ENCODE assay signal across 15 cellular contexts in the genomic region with DNA sequence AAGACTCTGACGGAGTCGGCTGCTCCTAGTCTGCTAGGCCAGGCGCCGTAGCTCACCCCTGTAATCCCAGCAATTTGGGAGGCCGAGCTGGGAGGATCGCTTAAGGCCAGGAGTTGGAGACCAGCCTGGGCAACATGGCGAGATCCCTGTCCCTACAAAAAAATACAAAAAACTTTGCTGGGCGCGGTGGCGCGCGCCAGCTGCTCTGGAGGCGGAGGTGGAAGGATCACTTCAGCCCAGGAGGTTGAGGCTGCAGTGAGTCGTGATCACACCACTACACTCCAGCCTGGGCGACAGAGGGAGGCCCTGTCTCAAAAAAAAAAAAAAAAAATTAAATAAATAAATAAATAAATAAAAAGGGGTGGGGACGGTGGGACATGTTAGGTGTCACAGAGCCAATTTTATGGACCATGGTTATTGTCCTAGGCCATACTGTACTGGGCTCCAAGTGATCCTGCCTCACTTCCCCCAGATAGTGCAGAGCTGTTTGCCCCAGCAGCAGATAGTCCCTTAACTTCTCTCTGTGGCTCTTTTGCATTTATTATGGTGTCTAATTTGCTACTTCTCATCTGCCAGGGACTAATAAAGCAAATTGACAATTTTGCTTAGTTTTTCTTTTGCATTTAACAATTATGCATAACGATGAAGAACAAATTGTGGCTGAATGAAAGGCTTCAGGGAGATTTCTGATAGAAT. TPM values are rescaled to one million over a fixed set of nuclear protein-coding genes. Genes with fewer than 3 reads are reported as not detected.
"Had no signal": no experiment of that assay in that cellular context is flagged by ENCODE, and none has a peak within 500 bp of the region (broad histone marks: within the 10 kb centered on the region; RNA-seq: fewer than 3 reads in every experiment).

No MANE protein-coding gene starts in this region.

- ATAC-seq: activated CD4-positive, alpha-beta T cell treated with anti-CD3 and anti-CD28 coated beads for 36 hours; effector memory CD8-positive, alpha-beta T cell; natural killer cell; sciatic nerve had no signal

- H3K4me3 ChIP-seq: lower lobe of right lung had no signal

- DNase-seq: activated CD4-positive, alpha-beta memory T cell treated with anti-CD3 and anti-CD28 coated beads, Interleukin-2, amount 10 ng/mL, durations not matched to agents 7 days and 5 days; activated CD4-positive, alpha-beta T cell treated with anti-CD3 and anti-CD28 coated beads for 36 hours; activated CD8-positive, alpha-beta memory T cell treated with anti-CD3 and anti-CD28 coated beads, Interleukin-2, amount 50 U/mL, for 48 hours; activated naive CD4-positive, alpha-beta T cell treated with anti-CD3 and anti-CD28 coated beads for 36 hours; effector memory CD8-positive, alpha-beta T cell; hippocampal formation; kidney glomerular epithelial cell; lower lobe of right lung; natural killer cell; stimulated activated CD4-positive, alpha-beta T cell treated with anti-CD3 and anti-CD28 coated beads, Interleukin-2, amount 100 ng/mL, for 24 hours; stimulated activated naive CD4-positive, alpha-beta T cell had no signal

- H3K27ac ChIP-seq: lower lobe of right lung, VCaP had no signal

- H3K9me3 ChIP-seq: lower lobe of right lung had no signal

- H3K36me3 ChIP-seq: lower lobe of right lung had no signal

RNA-seq across cellular contexts. Expression of gene PI16, which starts 5.2 kb away (rescaled TPM):
- total RNA-seq: epithelial cell of proximal tubule had no signal

RNA-seq across cellular contexts. Expression of gene FGD2, which starts 45.8 kb away (rescaled TPM):
- total RNA-seq: epithelial cell of proximal tubule, pulmonary artery endothelial cell had no signal
